Comparison of ENCODE assay signal across 1 cellular context in genomic region chr4:141571368-141571767, GRCh38.
TF ChIP-seq lines count a peak whose summit lies in the region.

No MANE protein-coding gene starts in this region.

TF ChIP-seq in A549, 52 proteins besides CTCF, POLR2A, EP300 and RAD21 (continued from another document):
- TF ChIP-seq ATOH8 (CRISPR knock-in tag; IDR thresholded peaks at IDR 0.05; ENCODE audit: low read depth) (no peak), KDM1A (IDR thresholded peaks at IDR 0.05; ENCODE audit: low read depth) (no peak), ZFP36 (IDR thresholded peaks at IDR 0.05; ENCODE audit: borderline replicate concordance, partially characterized antibody) (no peak), MAFK (IDR thresholded peaks at IDR 0.05; ENCODE audit: partially characterized antibody) (no peak), HEYL (CRISPR knock-in tag; IDR thresholded peaks at IDR 0.05) (no peak), SMC3 (IDR thresholded peaks at IDR 0.05) (peak; percentile 52; the same call in 2 of the 3 replicates), JUNB (IDR thresholded peaks at IDR 0.05) (peak; percentile 89), ELK1 (IDR thresholded peaks at IDR 0.05; ENCODE audit: low read depth, low read length) (no peak), GATA3 (IDR thresholded peaks at IDR 0.05; ENCODE audit: borderline replicate concordance) (peak; percentile 83), CHD2 (IDR thresholded peaks at IDR 0.05; ENCODE audit: low read length, partially characterized antibody) (no peak), PHF8 (IDR thresholded peaks at IDR 0.05; ENCODE audit: borderline replicate concordance, low read depth) (no peak), KDM5A (IDR thresholded peaks at IDR 0.05) (no peak), HMGXB4 (CRISPR knock-in tag; IDR thresholded peaks at IDR 0.05; ENCODE audit: borderline replicate concordance) (no peak), BHLHE40 (IDR thresholded peaks at IDR 0.05; ENCODE audit: low read depth, low read length) (no peak), FOSL2 (IDR thresholded peaks at IDR 0.05) (peak; percentile 76), FOSL2 (CRISPR knock-in tag; IDR thresholded peaks at IDR 0.05) (peak; percentile 90), HES2 (IDR thresholded peaks at IDR 0.05) (no peak), NPAS2 (CRISPR knock-in tag; IDR thresholded peaks at IDR 0.05; ENCODE audit: borderline replicate concordance) (no peak), HDAC2 (IDR thresholded peaks at IDR 0.05) (no peak), MAX (IDR thresholded peaks at IDR 0.05) (0 out of 2 replicates have a peak, but pooled peaks have one; percentile 33), HOXA7 (CRISPR knock-in tag; IDR thresholded peaks at IDR 0.05) (no peak), EHF (CRISPR knock-in tag; IDR thresholded peaks at IDR 0.05) (no peak), BCL3 (IDR thresholded peaks at IDR 0.05) (peak; percentile 69; the same call in 1 of the 3 replicates), RCOR1 (IDR thresholded peaks at IDR 0.05; ENCODE audit: low read depth, low read length) (no peak), RFX5 (IDR thresholded peaks at IDR 0.05) (no peak), CEBPB (IDR thresholded peaks at IDR 0.05) (peak; percentile 64 to 70; a peak in 3 of 4 replicates), HOXB5 (CRISPR knock-in tag; IDR thresholded peaks at IDR 0.05) (no peak), ZC3H11A (IDR thresholded peaks at IDR 0.05) (no peak)
TF ChIP-seq in A549: peak in this region for 8.
